13 cellular contexts compared by ENCODE assay signal in the genomic region with DNA sequence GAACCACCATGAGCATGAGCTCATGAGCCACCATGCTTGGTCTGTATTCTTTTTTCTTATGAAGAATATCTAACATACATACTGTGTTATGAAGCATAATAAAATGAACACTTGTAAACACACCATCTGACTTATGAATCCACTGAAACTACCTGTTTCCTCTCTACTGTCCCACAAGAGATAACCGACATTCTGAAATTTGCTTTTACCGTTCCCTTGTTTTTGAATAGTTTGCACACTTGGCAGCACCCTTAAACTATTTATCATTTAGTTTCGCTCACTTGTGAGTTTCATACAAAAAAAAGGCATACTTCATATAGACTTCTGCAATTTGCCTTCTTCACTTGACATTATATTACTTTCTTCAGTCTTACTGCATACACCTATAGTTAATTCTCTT. TPM values are rescaled to one million over a fixed set of nuclear protein-coding genes. Genes with fewer than 3 reads are reported as not detected.
DNase-seq lines count a peak whose midpoint lies in the region; ATAC-seq and FAIRE-seq lines count a peak whose summit lies in the region.
"Had no signal": no experiment of that assay in that cellular context is flagged by ENCODE, and none has a peak within 500 bp of the region (broad histone marks: within the 10 kb centered on the region; RNA-seq: fewer than 3 reads in every experiment).

No MANE protein-coding gene starts in this region.

- H3K4me1 Mint-ChIP-seq in activated CD8-positive, alpha-beta memory T cell treated with anti-CD3 and anti-CD28 coated beads, Interleukin-2, amount 10 ng/mL, durations not matched to agents 7 days and 5 days, result peaks cover 24% of the 10 kb centered on the region

- H3K9ac ChIP-seq in mesenchymal stem cell (ENCODE audit: low read length), result no peak overlapping the region

- no peak overlapping the region for H3K27ac ChIP-seq in small intestine (ENCODE audit: low read depth in 1 of 2, low read length in 1 of 2)
- H3K27ac ChIP-seq in mesenchymal stem cell (ENCODE audit: low read length, poor library complexity, severe bottlenecking), result no peak overlapping the region
- H3K27ac ChIP-seq: A549 had no signal

- peak overlapping the region; percentile 81 for H3K27ac Mint-ChIP-seq in activated CD8-positive, alpha-beta memory T cell treated with anti-CD3 and anti-CD28 coated beads, Interleukin-2, amount 10 ng/mL, durations not matched to agents 7 days and 5 days

- DNase-seq in activated CD8-positive, alpha-beta memory T cell treated with anti-CD3 and anti-CD28 coated beads, Interleukin-2, amount 10 ng/mL, durations not matched to agents 7 days and 5 days, result no peak
- no peak for DNase-seq in activated CD8-positive, alpha-beta memory T cell treated with anti-CD3 and anti-CD28 coated beads for 24 hours
- DNase-seq in small intestine, result no peak
- DNase-seq in mesenchymal stem cell, result no peak
- DNase-seq in NCI-H2107 treated with DMSO at 0.1 percent for 48 hours (lab: John Stamatoyannopoulos, UW; ENCODE audit: unreplicated experiment), result no peak
- no peak for DNase-seq in NCI-H1105 (lab: John Stamatoyannopoulos, UW)
- DNase-seq: erythroblast, KG1, left colon had no signal

- H3K36me3 ChIP-seq in small intestine (ENCODE audit: control insufficient read depth in 2 of 2, insufficient read depth in 2 of 2, low read length in 2 of 2) (peaks cover 2 to 4% of the 10 kb centered on the region in 2 donors), mesenchymal stem cell (ENCODE audit: control insufficient read depth in 1 of 2, insufficient read depth in 2 of 2, low read depth in 1 of 2, low read length in 2 of 2) (peaks cover 26 to 59% of the 10 kb centered on the region in 2 experiments)

- no peaks in the 10 kb centered on the region for H3K4me1 ChIP-seq in small intestine (ENCODE audit: control insufficient read depth in 2 of 2, insufficient read depth in 1 of 2, low read depth in 1 of 2, low read length in 1 of 2)
- H3K4me1 ChIP-seq in mesenchymal stem cell (ENCODE audit: control insufficient read depth, insufficient read depth, low read depth, low read length), result no peaks in the 10 kb centered on the region
- H3K4me1 ChIP-seq: A549 had no signal

- peaks cover 13% of the 10 kb centered on the region for H3K79me1 ChIP-seq in mesenchymal stem cell (replicated peaks; ENCODE audit: low read length, poor library complexity, severe bottlenecking)

- H3K27me3 ChIP-seq in small intestine (ENCODE audit: control insufficient read depth in 2 of 2, insufficient read depth in 2 of 2, low read length in 2 of 2), result no peaks in the 10 kb centered on the region
- H3K27me3 ChIP-seq in mesenchymal stem cell (ENCODE audit: control insufficient read depth in 1 of 2, insufficient read depth in 1 of 2, low read length in 2 of 2), result no peaks in the 10 kb centered on the region

- H3K23ac ChIP-seq in mesenchymal stem cell (ENCODE audit: low read length in 2 of 2), result no peak overlapping the region

- H3K4ac ChIP-seq in mesenchymal stem cell (ENCODE audit: low read depth in 1 of 2, low read length in 2 of 2), result no peak overlapping the region

- H2BK5ac ChIP-seq in mesenchymal stem cell (ENCODE audit: low read depth, low read length, poor library complexity, severe bottlenecking), result no peak overlapping the region

- H4K91ac ChIP-seq in mesenchymal stem cell (ENCODE audit: low read length), result no peak overlapping the region

- H3K4me2 ChIP-seq in mesenchymal stem cell (ENCODE audit: low read length, poor library complexity, severe bottlenecking), result no peak overlapping the region
- H3K4me2 ChIP-seq: A549 had no signal

- no peaks in the 10 kb centered on the region for H3K27me3 Mint-ChIP-seq in activated CD8-positive, alpha-beta memory T cell treated with anti-CD3 and anti-CD28 coated beads, Interleukin-2, amount 10 ng/mL, durations not matched to agents 7 days and 5 days

- no peak overlapping the region for H2BK12ac ChIP-seq in mesenchymal stem cell (ENCODE audit: low read length in 2 of 2)

- no peak overlapping the region for H2AK5ac ChIP-seq in mesenchymal stem cell (ENCODE audit: low read length, severe bottlenecking)

- FAIRE-seq in small intestine (lab: Jason Lieb, UNC), result peak; percentile 53
- FAIRE-seq: A549, astrocyte had no signal

- H3K9me3 ChIP-seq in small intestine (ENCODE audit: control insufficient read depth, low read depth) (no peaks in the 10 kb centered on the region), mesenchymal stem cell (ENCODE audit: control insufficient read depth, low read length) (no peaks in the 10 kb centered on the region)
- H3K9me3 ChIP-seq: A549 had no signal

- H3K4me3 ChIP-seq in small intestine (ENCODE audit: low read depth in 1 of 2, low read length in 2 of 2) (no peak overlapping the region), mesenchymal stem cell (ENCODE audit: insufficient read depth in 1 of 2, low read depth in 1 of 2, low read length in 2 of 2) (no peak overlapping the region)
- H3K4me3 ChIP-seq: A549 had no signal

- no peak overlapping the region for H2AFZ ChIP-seq in mesenchymal stem cell (ENCODE audit: low read depth, low read length)

- no peak overlapping the region for H3K18ac ChIP-seq in mesenchymal stem cell (ENCODE audit: low read depth in 1 of 2, low read length in 2 of 2)

- ATAC-seq in activated CD8-positive, alpha-beta memory T cell treated with anti-CD3 and anti-CD28 coated beads, Interleukin-2, amount 10 ng/mL, durations not matched to agents 7 days and 5 days, result peak; percentile 85
- ATAC-seq in GM21619 (IDR thresholded peaks at IDR 0.05; ENCODE audit: unreplicated experiment), result peak; percentile 94
- peak; percentile 95 for ATAC-seq in HG03196 (IDR thresholded peaks at IDR 0.05; ENCODE audit: unreplicated experiment)
- ATAC-seq: A549, left colon had no signal

- no peak overlapping the region for H2BK15ac ChIP-seq in mesenchymal stem cell (ENCODE audit: low read depth, poor library complexity, severe bottlenecking)

- H2BK120ac ChIP-seq in mesenchymal stem cell (ENCODE audit: low read depth, low read length), result no peak overlapping the region

- peaks cover 38% of the 10 kb centered on the region for H3K36me3 Mint-ChIP-seq in activated CD8-positive, alpha-beta memory T cell treated with anti-CD3 and anti-CD28 coated beads, Interleukin-2, amount 10 ng/mL, durations not matched to agents 7 days and 5 days

- peak overlapping the region; percentile 47 for H3K4me3 Mint-ChIP-seq in activated CD8-positive, alpha-beta memory T cell treated with anti-CD3 and anti-CD28 coated beads, Interleukin-2, amount 10 ng/mL, durations not matched to agents 7 days and 5 days

- CTCF ChIA-PET in activated CD8-positive, alpha-beta memory T cell treated with anti-CD3 and anti-CD28 coated beads, Interleukin-2, amount 10 ng/mL, durations not matched to agents 7 days and 5 days (lab: Charles Lee), result interaction anchor here (0.6 to 1.0 kb wide), 4 partner anchors 32 to 253 kb away, joined by 3 read pairs; no protein-coding TSS in a partner anchor

- WGBS in small intestine, 3 donors, result 73 to 90% (median 88%) methylated on average over 3 of the region's 3 CpGs
- over 99% methylated on average over 3 of the region's 3 CpGs for WGBS in mesenchymal stem cell

- H3K9me3 Mint-ChIP-seq in activated CD8-positive, alpha-beta memory T cell treated with anti-CD3 and anti-CD28 coated beads, Interleukin-2, amount 10 ng/mL, durations not matched to agents 7 days and 5 days (ENCODE audit: low read depth), result no peaks in the 10 kb centered on the region

- no peak overlapping the region for H4K8ac ChIP-seq in mesenchymal stem cell (ENCODE audit: low read length)

- H3K14ac ChIP-seq in mesenchymal stem cell (ENCODE audit: low read length in 2 of 2), result no peak overlapping the region

RNA-seq across cellular contexts. Expression of a gene that starts 8.9 kb away (rescaled TPM):
- 100 to 1,000 TPM; 108 to 147 TPM for total RNA-seq in activated CD8-positive, alpha-beta memory T cell treated with anti-CD3 and anti-CD28 coated beads, Interleukin-2, amount 10 ng/mL, durations not matched to agents 7 days and 5 days
- polyA plus RNA-seq in small intestine, result 10 to 100 TPM; 19.2 to 46.2 (median 24.2) TPM
- polyA plus RNA-seq in mesenchymal stem cell (2013, experiment 1 of 2), result 57.0 TPM
- polyA plus RNA-seq in mesenchymal stem cell (2013, experiment 2 of 2), result 53.3 TPM

RNA-seq across cellular contexts. Expression of a gene that starts 29.8 kb away (rescaled TPM):
- total RNA-seq in activated CD8-positive, alpha-beta memory T cell treated with anti-CD3 and anti-CD28 coated beads, Interleukin-2, amount 10 ng/mL, durations not matched to agents 7 days and 5 days, result 10 to 100 TPM; 19.0 to 26.5 TPM
- polyA plus RNA-seq in small intestine, result 1 to 10 TPM; 6.7 to 9.5 (median 7.3) TPM
- polyA plus RNA-seq in mesenchymal stem cell (2013, experiment 1 of 2), result 9.7 TPM
- polyA plus RNA-seq in mesenchymal stem cell (2013, experiment 2 of 2), result 9.9 TPM
